ENCODE assay signal across 29 cellular contexts in genomic region chr7:159103382-159104187, GRCh38. TPM values are rescaled to one million over a fixed set of nuclear protein-coding genes. Genes with fewer than 3 reads are reported as not detected.
A peak's percentile ranks its signal among the peaks of the same experiment; 100 is the strongest.
DNase-seq lines count a peak whose midpoint lies in the region; ATAC-seq and TF ChIP-seq lines count a peak whose summit lies in the region.
"Had no signal": no experiment of that assay in that cellular context is flagged by ENCODE, and none has a peak within 500 bp of the region (broad histone marks: within the 10 kb centered on the region; RNA-seq: fewer than 3 reads in every experiment).

No MANE protein-coding gene starts in this region.

- no peak overlapping the region for H3K9ac ChIP-seq in PC-3 (ENCODE audit: low read length)

- no peaks in the 10 kb centered on the region for H3K9me2 ChIP-seq in PC-3 (replicated peaks; ENCODE audit: low read length)

- H3K36me3 ChIP-seq in psoas muscle (ENCODE audit: insufficient read depth in 1 of 2, low read depth in 1 of 2) (no peaks in the 10 kb centered on the region), upper lobe of right lung (no peaks in the 10 kb centered on the region), PC-3 (ENCODE audit: low read depth, low read length) (no peaks in the 10 kb centered on the region)
- H3K36me3 ChIP-seq: transverse colon had no signal

- CTCF ChIA-PET in PC-3 (lab: Charles Lee) = no interaction called here
- CTCF ChIA-PET in activated naive CD4-positive, alpha-beta T cell treated with anti-CD3 and anti-CD28 coated beads for 36 hours (lab: Charles Lee) = no interaction called here

- 85 to 90% (median 86%) methylated on average over 21 of the region's 21 CpGs for WGBS in psoas muscle, 3 donors

- H3K4me1 ChIP-seq in psoas muscle (peaks cover 17% of the 10 kb centered on the region), upper lobe of right lung (peaks cover 9% of the 10 kb centered on the region), PC-3 (ENCODE audit: insufficient read depth, low read length) (no peaks in the 10 kb centered on the region)

- DNase-seq in activated naive CD8-positive, alpha-beta T cell treated with anti-CD3 and anti-CD28 coated beads, Interleukin-2, amount 10 ng/mL, durations not matched to agents 7 days and 5 days = peak; percentile 4
- no peak for DNase-seq in activated naive CD8-positive, alpha-beta T cell treated with anti-CD3 and anti-CD28 coated beads for 36 hours
- DNase-seq in left cardiac atrium (peak; percentile 10), psoas muscle (peak; percentile 3), upper lobe of right lung (peak; percentile 53), RKO (ENCODE audit: low spot score) (no peak), PC-3 (no peak)
- no peak for DNase-seq in activated naive CD4-positive, alpha-beta T cell treated with anti-CD3 and anti-CD28 coated beads for 36 hours
- DNase-seq: activated CD4-positive, alpha-beta T cell treated with anti-CD3 and anti-CD28 coated beads, Interleukin-2, amount 50 U/mL, for 1 hour; activated CD8-positive, alpha-beta memory T cell treated with anti-CD3 and anti-CD28 coated beads, Interleukin-2, amount 10 ng/mL, durations not matched to agents 7 days and 5 days; cerebellar nuclear complex; Kasumi-1; mucosa of descending colon; MV-4-11; NCI-H1436 treated with DMSO at 0.1 percent for 48 hours; NCI-H2107; NCI-H510A; nephron progenitor cell; stimulated activated naive CD4-positive, alpha-beta T cell treated with Interleukin-2 at 50 U/mL for 16 hours had no signal

- peaks cover 2% of the 10 kb centered on the region for H3K4me1 Mint-ChIP-seq in activated naive CD8-positive, alpha-beta T cell treated with anti-CD3 and anti-CD28 coated beads, Interleukin-2, amount 10 ng/mL, durations not matched to agents 7 days and 5 days
- no peaks in the 10 kb centered on the region for H3K4me1 Mint-ChIP-seq in activated naive CD8-positive, alpha-beta T cell treated with anti-CD3 and anti-CD28 coated beads for 36 hours
- no peaks in the 10 kb centered on the region for H3K4me1 Mint-ChIP-seq in activated naive CD4-positive, alpha-beta T cell treated with anti-CD3 and anti-CD28 coated beads for 36 hours (ENCODE audit: low read depth)
- H3K4me1 Mint-ChIP-seq: activated CD8-positive, alpha-beta memory T cell treated with anti-CD3 and anti-CD28 coated beads, Interleukin-2, amount 10 ng/mL, durations not matched to agents 7 days and 5 days had no signal

- BruUV-seq in PC-3 (replicated peaks; lab: Mats Ljungman, UMichigan) = no TSS peak

- no peak overlapping the region for H3K4me3 Mint-ChIP-seq in activated naive CD8-positive, alpha-beta T cell treated with anti-CD3 and anti-CD28 coated beads, Interleukin-2, amount 10 ng/mL, durations not matched to agents 7 days and 5 days
- H3K4me3 Mint-ChIP-seq in activated naive CD8-positive, alpha-beta T cell treated with anti-CD3 and anti-CD28 coated beads for 36 hours = no peak overlapping the region
- H3K4me3 Mint-ChIP-seq in activated naive CD4-positive, alpha-beta T cell treated with anti-CD3 and anti-CD28 coated beads for 36 hours = no peak overlapping the region
- H3K4me3 Mint-ChIP-seq: activated CD8-positive, alpha-beta memory T cell treated with anti-CD3 and anti-CD28 coated beads, Interleukin-2, amount 10 ng/mL, durations not matched to agents 7 days and 5 days; CD8-positive, alpha-beta memory T cell; nephron progenitor cell had no signal

- H3K4me3 ChIP-seq in psoas muscle = no peak overlapping the region
- no peak overlapping the region for H3K4me3 ChIP-seq in upper lobe of right lung
- no peak overlapping the region for H3K4me3 ChIP-seq in PC-3 (ENCODE audit: low read length)
- H3K4me3 ChIP-seq: dorsolateral prefrontal cortex, mucosa of descending colon, transverse colon had no signal

- H2AFZ ChIP-seq in PC-3 (ENCODE audit: low read length) = no peak overlapping the region

- H3K9me3 ChIP-seq in psoas muscle (no peaks in the 10 kb centered on the region), upper lobe of right lung (no peaks in the 10 kb centered on the region), PC-3 (ENCODE audit: low read length) (no peaks in the 10 kb centered on the region)
- H3K9me3 ChIP-seq: mucosa of descending colon, transverse colon had no signal

- no peaks in the 10 kb centered on the region for H3K36me3 Mint-ChIP-seq in activated naive CD8-positive, alpha-beta T cell treated with anti-CD3 and anti-CD28 coated beads, Interleukin-2, amount 10 ng/mL, durations not matched to agents 7 days and 5 days
- no peaks in the 10 kb centered on the region for H3K36me3 Mint-ChIP-seq in activated naive CD8-positive, alpha-beta T cell treated with anti-CD3 and anti-CD28 coated beads for 36 hours
- H3K36me3 Mint-ChIP-seq in activated naive CD4-positive, alpha-beta T cell treated with anti-CD3 and anti-CD28 coated beads for 36 hours (ENCODE audit: low read depth) = no peaks in the 10 kb centered on the region
- H3K36me3 Mint-ChIP-seq: activated CD8-positive, alpha-beta memory T cell treated with anti-CD3 and anti-CD28 coated beads, Interleukin-2, amount 10 ng/mL, durations not matched to agents 7 days and 5 days had no signal

- H3K9me3 Mint-ChIP-seq in activated naive CD8-positive, alpha-beta T cell treated with anti-CD3 and anti-CD28 coated beads, Interleukin-2, amount 10 ng/mL, durations not matched to agents 7 days and 5 days = peaks cover 5% of the 10 kb centered on the region
- H3K9me3 Mint-ChIP-seq in activated naive CD8-positive, alpha-beta T cell treated with anti-CD3 and anti-CD28 coated beads for 36 hours = peaks cover 5% of the 10 kb centered on the region
- peaks cover 2% of the 10 kb centered on the region for H3K9me3 Mint-ChIP-seq in activated naive CD4-positive, alpha-beta T cell treated with anti-CD3 and anti-CD28 coated beads for 36 hours
- H3K9me3 Mint-ChIP-seq: CD8-positive, alpha-beta memory T cell had no signal

- H3K27me3 ChIP-seq in psoas muscle (ENCODE audit: insufficient read depth in 3 of 3, low read length in 2 of 3) = no peaks in the 10 kb centered on the region
- no peaks in the 10 kb centered on the region for H3K27me3 ChIP-seq in upper lobe of right lung
- H3K27me3 ChIP-seq in PC-3 (ENCODE audit: low read length) = peaks cover 43% of the 10 kb centered on the region
- H3K27me3 ChIP-seq: transverse colon had no signal

- no peak overlapping the region for H3K4me2 ChIP-seq in PC-3 (ENCODE audit: low read length)

- peak overlapping the region; percentile 67 for H3K27ac ChIP-seq in psoas muscle
- no peak overlapping the region for H3K27ac ChIP-seq in upper lobe of right lung
- no peak overlapping the region for H3K27ac ChIP-seq in PC-3 (ENCODE audit: low read length)
- H3K27ac ChIP-seq: dorsolateral prefrontal cortex had no signal

- H4K20me1 ChIP-seq in PC-3 (ENCODE audit: low read length) = no peaks in the 10 kb centered on the region

- no peak for TF ChIP-seq CTCF in psoas muscle (IDR thresholded peaks at IDR 0.05)
- TF ChIP-seq CTCF in upper lobe of right lung (IDR thresholded peaks at IDR 0.05) = no peak
- no peak for TF ChIP-seq CTCF in PC-3 (conservative IDR thresholded peaks at IDR 0.05; ENCODE audit: low read depth, low read length)

- POLR2A ChIA-PET in activated naive CD8-positive, alpha-beta T cell treated with anti-CD3 and anti-CD28 coated beads, Interleukin-2, amount 10 ng/mL, durations not matched to agents 7 days and 5 days (lab: Charles Lee) = no interaction called here
- POLR2A ChIA-PET in PC-3 (lab: Charles Lee; ENCODE audit: unreplicated experiment) = no interaction called here

- no peaks in the 10 kb centered on the region for H3F3A ChIP-seq in PC-3 (ENCODE audit: low read length, unreplicated experiment)

- H3K27ac Mint-ChIP-seq in activated naive CD8-positive, alpha-beta T cell treated with anti-CD3 and anti-CD28 coated beads, Interleukin-2, amount 10 ng/mL, durations not matched to agents 7 days and 5 days = no peak overlapping the region
- no peak overlapping the region for H3K27ac Mint-ChIP-seq in activated naive CD8-positive, alpha-beta T cell treated with anti-CD3 and anti-CD28 coated beads for 36 hours
- no peak overlapping the region for H3K27ac Mint-ChIP-seq in activated naive CD4-positive, alpha-beta T cell treated with anti-CD3 and anti-CD28 coated beads for 36 hours
- H3K27ac Mint-ChIP-seq: activated CD8-positive, alpha-beta memory T cell treated with anti-CD3 and anti-CD28 coated beads, Interleukin-2, amount 10 ng/mL, durations not matched to agents 7 days and 5 days; nephron progenitor cell had no signal

- no peaks in the 10 kb centered on the region for H3K79me2 ChIP-seq in PC-3 (ENCODE audit: low read length)

- H3K27me3 Mint-ChIP-seq in activated naive CD8-positive, alpha-beta T cell treated with anti-CD3 and anti-CD28 coated beads, Interleukin-2, amount 10 ng/mL, durations not matched to agents 7 days and 5 days = no peaks in the 10 kb centered on the region
- no peaks in the 10 kb centered on the region for H3K27me3 Mint-ChIP-seq in activated naive CD8-positive, alpha-beta T cell treated with anti-CD3 and anti-CD28 coated beads for 36 hours
- no peaks in the 10 kb centered on the region for H3K27me3 Mint-ChIP-seq in activated naive CD4-positive, alpha-beta T cell treated with anti-CD3 and anti-CD28 coated beads for 36 hours (ENCODE audit: low read depth)

- ATAC-seq in activated naive CD8-positive, alpha-beta T cell treated with anti-CD3 and anti-CD28 coated beads, Interleukin-2, amount 10 ng/mL, durations not matched to agents 7 days and 5 days (ENCODE audit: low read depth) = no peak
- ATAC-seq in left cardiac atrium = peak in 1 of 2 donors; percentile 2
- peak in 3 of 4 donors; percentile 0 to 4 (median 0) for ATAC-seq in psoas muscle
- ATAC-seq in upper lobe of right lung = no peak
- ATAC-seq in PC-3 = no peak
- ATAC-seq: activated CD8-positive, alpha-beta memory T cell treated with anti-CD3 and anti-CD28 coated beads, Interleukin-2, amount 10 ng/mL, durations not matched to agents 7 days and 5 days; activated naive CD4-positive, alpha-beta T cell treated with anti-CD3 and anti-CD28 coated beads, Interleukin-2, amount 50 U/mL, for 72 hours; HepG2 had no signal

- intact Hi-C loops in left cardiac atrium (cut with DNase I) (no loop called here), psoas muscle (cut with DNase I) (no loop called here), upper lobe of right lung (cut with DNase I) (no loop called here), PC-3 (cut with micrococcal nuclease) (no loop called here)
- intact Hi-C loops in activated naive CD4-positive, alpha-beta T cell treated with anti-CD3 and anti-CD28 coated beads for 36 hours (cut with micrococcal nuclease) = no loop called here

RNA-seq across cellular contexts. Expression of gene VIPR2, which starts 41.1 kb away (rescaled TPM):
- under 1 TPM; 0.80 to 0.99 TPM for total RNA-seq in activated naive CD8-positive, alpha-beta T cell treated with anti-CD3 and anti-CD28 coated beads, Interleukin-2, amount 10 ng/mL, durations not matched to agents 7 days and 5 days
- not detected for total RNA-seq in activated naive CD8-positive, alpha-beta T cell treated with anti-CD3 and anti-CD28 coated beads for 36 hours
- total RNA-seq in left cardiac atrium (1 to 10 TPM; 6.3 to 8.5 TPM), psoas muscle (1 to 10 TPM; 2.4 to 3.6 (median 3.3) TPM), upper lobe of right lung (4.5 TPM), PC-3 (2014; rRNA removed) (not detected in 2 replicates)
- polyA plus RNA-seq in psoas muscle = 1 to 10 TPM in 2 of 3 donors, under 1 TPM in 1; 0.60 to 2.3 (median 1.3) TPM
- 1 to 10 TPM in 1 of 2 experiments, under 1 TPM in 1; 0.83 to 1.7 TPM for total RNA-seq in activated naive CD4-positive, alpha-beta T cell treated with anti-CD3 and anti-CD28 coated beads for 36 hours
- total RNA-seq: A673, endothelial cell of umbilical vein, fibroblast of lung, glomerular endothelial cell, HepG2, OCI-LY7 had no signal
- polyA plus RNA-seq: endothelial cell of umbilical vein, fibroblast of lung, HepG2 had no signal

Comparison
In these comparisons a context has a peak if more than half of its experiments do, and no peak if none do; other contexts are left out.
1. DNase-seq: peak in activated naive CD8-positive, alpha-beta T cell treated with anti-CD3 and anti-CD28 coated beads, Interleukin-2, amount 10 ng/mL, durations not matched to agents 7 days and 5 days (single experiment), left cardiac atrium (single experiment), psoas muscle (2 of 2) and upper lobe of right lung (single experiment); none in activated naive CD8-positive, alpha-beta T cell treated with anti-CD3 and anti-CD28 coated beads for 36 hours (single experiment), RKO (single experiment), PC-3 (single experiment) and activated naive CD4-positive, alpha-beta T cell treated with anti-CD3 and anti-CD28 coated beads for 36 hours (single experiment).
2. ATAC-seq: peak in psoas muscle (3 of 4); none in activated naive CD8-positive, alpha-beta T cell treated with anti-CD3 and anti-CD28 coated beads, Interleukin-2, amount 10 ng/mL, durations not matched to agents 7 days and 5 days (single experiment), upper lobe of right lung (single experiment) and PC-3 (single experiment).